ENCODE assay signal across 8 cellular contexts in the genomic region with DNA sequence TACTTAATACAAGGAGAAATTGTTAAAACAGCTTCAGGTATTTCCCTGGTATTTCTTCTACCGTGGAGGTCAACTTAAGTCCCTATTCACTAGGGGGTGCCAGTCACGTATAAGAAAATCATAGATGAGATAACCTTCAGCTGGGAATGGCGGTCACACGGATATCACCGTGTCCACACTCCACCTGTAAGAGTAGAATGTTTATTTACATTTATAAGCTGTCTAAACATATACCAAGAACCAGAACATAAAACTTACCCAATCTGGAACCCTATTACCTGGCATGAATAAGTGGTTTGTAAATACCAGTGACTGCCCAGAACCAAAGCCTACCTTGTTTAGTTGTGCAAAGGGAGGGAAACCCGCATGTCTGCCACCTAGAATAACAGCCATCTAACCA. TPM values are rescaled to one million over a fixed set of nuclear protein-coding genes. Genes with fewer than 3 reads are reported as not detected.
DNase-seq lines count a peak whose midpoint lies in the region; ATAC-seq, FAIRE-seq and TF ChIP-seq lines count a peak whose summit lies in the region.

No MANE protein-coding gene starts in this region.

- CTCF ChIA-PET in CD8-positive, alpha-beta memory T cell (lab: Charles Lee): interaction anchor here (0.7 to 2.5 kb wide), 22 partner anchors 9 to 265 kb away, joined by 3 to 32 read pairs (median 4); partner anchors contain the start of genes BCKDHB and TTK

- no peak overlapping the region for H3K4me3 ChIP-seq in CD8-positive, alpha-beta memory T cell (ENCODE audit: low read length)
- no peak overlapping the region for H3K4me3 ChIP-seq in pancreas

- H3K27me3 ChIP-seq in CD8-positive, alpha-beta memory T cell (ENCODE audit: insufficient read depth, low read length, poor library complexity, severe bottlenecking): no peaks in the 10 kb centered on the region
- H3K27me3 ChIP-seq in pancreas: peaks cover 0 to 4% (median 0%) of the 10 kb centered on the region in 4 donors

- H3K4me1 ChIP-seq in CD8-positive, alpha-beta memory T cell (ENCODE audit: insufficient read depth, low read length): peaks cover 10% of the 10 kb centered on the region
- H3K4me1 ChIP-seq in pancreas: peaks cover 0 to 9% (median 6%) of the 10 kb centered on the region in 3 donors

- H3K4me1 Mint-ChIP-seq in CD8-positive, alpha-beta memory T cell: peaks cover 28 to 34% (median 30%) of the 10 kb centered on the region in 3 donors

- intact Hi-C loops in pancreas (cut with DNase I): loop anchor here in 1 of 3 donors (10.0 kb wide), 1 partner anchor 146 kb away; no protein-coding TSS in a partner anchor

- peaks cover 0 to 7% (median 4%) of the 10 kb centered on the region in 3 donors for H3K36me3 Mint-ChIP-seq in CD8-positive, alpha-beta memory T cell

- H3K4me3 Mint-ChIP-seq in CD8-positive, alpha-beta memory T cell: peak overlapping the region in 5 of 7 donors; percentile 23 to 76 (median 64)

- FAIRE-seq in pancreas (lab: Jason Lieb, UNC): no peak

- no peaks in the 10 kb centered on the region for H3K9me3 ChIP-seq in CD8-positive, alpha-beta memory T cell (ENCODE audit: low read length)
- no peaks in the 10 kb centered on the region for H3K9me3 ChIP-seq in pancreas

- TF ChIP-seq CTCF in pancreas (IDR thresholded peaks at IDR 0.05): peak in 2 of 4 donors; percentile 25 to 30

- whole genome bisulfite sequencing in pancreas, 2 donors: 12 to 14% methylated on average over 6 of the region's 6 CpGs

- POLR2A ChIA-PET in CD8-positive, alpha-beta memory T cell (lab: Charles Lee): interaction anchor here (0.9 to 1.0 kb wide), 2 partner anchors 55 to 157 kb away, joined by 3 to 5 read pairs; no protein-coding TSS in a partner anchor

- no peak overlapping the region for H3K27ac ChIP-seq in CD8-positive, alpha-beta memory T cell (ENCODE audit: low read depth, low read length)
- H3K27ac ChIP-seq in pancreas: no peak overlapping the region

- peak overlapping the region in 7 of 8 donors; percentile 12 to 90 (median 52) for H3K27ac Mint-ChIP-seq in CD8-positive, alpha-beta memory T cell

- no peaks in the 10 kb centered on the region for H3K36me3 ChIP-seq in CD8-positive, alpha-beta memory T cell (ENCODE audit: insufficient read depth, low read length)
- no peaks in the 10 kb centered on the region for H3K36me3 ChIP-seq in pancreas

- DNase-seq in CD8-positive, alpha-beta memory T cell: peak; percentile 47 to 75 (median 62)
- DNase-seq in NCI-H446 treated with DMSO at 0.1 percent for 48 hours (lab: John Stamatoyannopoulos, UW) (peak; percentile 53), fibroblast of gingiva (ENCODE audit: low read depth) (peak; percentile 48), pancreas (peak in 4 of 6 donors; percentile 28 to 48 (median 38)), NCI-H1694 treated with DMSO at 0.1 percent for 48 hours (lab: John Stamatoyannopoulos, UW) (no peak)
- DNase-seq in activated CD4-positive, alpha-beta T cell treated with anti-CD3 and anti-CD28 coated beads for 48 hours: peak; percentile 62

- H3K27me3 Mint-ChIP-seq in CD8-positive, alpha-beta memory T cell: peaks cover 8 to 9% of the 10 kb centered on the region in 2 donors

- H3K9me3 Mint-ChIP-seq in CD8-positive, alpha-beta memory T cell: no peaks in the 10 kb centered on the region

- ATAC-seq in GM18858 (IDR thresholded peaks at IDR 0.05; ENCODE audit: unreplicated experiment) (peak; percentile 57), HG03175 (IDR thresholded peaks at IDR 0.05; ENCODE audit: unreplicated experiment) (peak; percentile 59), pancreas (peak; percentile 53 to 73 (median 59))

RNA-seq across cellular contexts. Expression of gene ELOVL4, which starts 1.9 kb away (rescaled TPM):
- 1 to 10 TPM; 1.8 to 2.0 TPM for total RNA-seq in CD8-positive, alpha-beta memory T cell
- 6.5 TPM for polyA plus RNA-seq in CD8-positive, alpha-beta memory T cell
- under 1 TPM; 0.04 to 0.40 (median 0.18) TPM for total RNA-seq in pancreas
- 1 to 10 TPM in 1 of 2 donors, under 1 TPM in 1; 0.30 to 2.4 TPM for polyA plus RNA-seq in pancreas

RNA-seq across cellular contexts. Expression of gene TTK, which starts 55.2 kb away (rescaled TPM):
- total RNA-seq in CD8-positive, alpha-beta memory T cell: 10 to 100 TPM; 19.4 to 22.5 TPM
- 0.06 TPM for polyA plus RNA-seq in CD8-positive, alpha-beta memory T cell
- total RNA-seq in pancreas: under 1 TPM in 5 of 6 donors, not detected in 1; 0.12 to 0.70 (median 0.44) TPM
- polyA plus RNA-seq in pancreas: under 1 TPM; 0.11 to 0.21 TPM

Comparison
In these comparisons a context has a peak if more than half of its experiments do, and no peak if none do; other contexts are left out.
1. RNA of gene TTK, which starts 55.2 kb away (total RNA-seq): 19.4 to 22.5 TPM in CD8-positive, alpha-beta memory T cell; 0.12 to 0.70 TPM in pancreas; every median in the first group is over 10 times any median in the second.
2. Peak in every context shown above with its lines, with median percentiles within 50 percentile points of each other: ATAC-seq.